17 cellular contexts compared by ENCODE assay signal in genomic region chr20:25286917-25287316, GRCh38. TPM values are rescaled to one million over a fixed set of nuclear protein-coding genes. Genes with fewer than 3 reads are reported as not detected.
DNase-seq lines count a peak whose midpoint lies in the region; ATAC-seq, FAIRE-seq and TF ChIP-seq lines count a peak whose summit lies in the region.
"Had no signal": no experiment of that assay in that cellular context is flagged by ENCODE, and none has a peak within 500 bp of the region (broad histone marks: within the 10 kb centered on the region; RNA-seq: fewer than 3 reads in every experiment).

No MANE protein-coding gene starts in this region.

- H3K36me3 ChIP-seq in RWPE2 (ENCODE audit: low read depth) (peaks cover 95% of the 10 kb centered on the region), pancreas (peaks cover 0 to 55% (median 6%) of the 10 kb centered on the region in 3 donors)

- H3K4me1 Mint-ChIP-seq in CD14-positive monocyte: no peaks in the 10 kb centered on the region
- peaks cover 5% of the 10 kb centered on the region for H3K4me1 Mint-ChIP-seq in glutamatergic neuron (ENCODE audit: low read depth, unreplicated experiment)
- H3K4me1 Mint-ChIP-seq in osteocyte (ENCODE audit: unreplicated experiment): no peaks in the 10 kb centered on the region

- H3K4me3 Mint-ChIP-seq in CD14-positive monocyte (no peak overlapping the region), glutamatergic neuron (ENCODE audit: unreplicated experiment) (no peak overlapping the region), osteocyte (ENCODE audit: unreplicated experiment) (no peak overlapping the region)

- H3K9me3 Mint-ChIP-seq in CD14-positive monocyte (peaks cover 0 to 2% (median 0%) of the 10 kb centered on the region in 7 donors), glutamatergic neuron (ENCODE audit: unreplicated experiment) (peaks cover 35% of the 10 kb centered on the region), osteocyte (ENCODE audit: unreplicated experiment) (no peaks in the 10 kb centered on the region)

- DNase-seq in CD14-positive monocyte (ENCODE audit: low spot score) (peak; percentile 30), RWPE2 (ENCODE audit: low spot score) (peak; percentile 29), glutamatergic neuron (peak; percentile 2), pancreas (peak in 4 of 6 donors; percentile 1 to 42 (median 22)), NCI-H510A (lab: John Stamatoyannopoulos, UW) (no peak), osteocyte (ENCODE audit: extremely low spot score, unreplicated experiment) (no peak), DMS153 (lab: John Stamatoyannopoulos, UW) (no peak)
- DNase-seq: activated CD4-positive, alpha-beta T cell treated with anti-CD3 and anti-CD28 coated beads, Interleukin-2, amount 50 U/mL, for 48 hours; Calu3; cortex of kidney; foreskin melanocyte; NCI-H345; nucleus accumbens; stimulated activated CD4-positive, alpha-beta T cell treated with anti-CD3 and anti-CD28 coated beads, Interleukin-4, amount 100 ng/mL, for 1 hour; substantia nigra; SW 1271 had no signal

- H3K27me3 Mint-ChIP-seq in CD14-positive monocyte (ENCODE audit: low read depth in 3 of 3) (no peaks in the 10 kb centered on the region), glutamatergic neuron (ENCODE audit: unreplicated experiment) (peaks cover 26% of the 10 kb centered on the region), osteocyte (ENCODE audit: unreplicated experiment) (no peaks in the 10 kb centered on the region)

- H3K27ac ChIP-seq in RWPE2 (ENCODE audit: poor library complexity, severe bottlenecking): no peak overlapping the region
- H3K27ac ChIP-seq in pancreas: no peak overlapping the region

- no peaks in the 10 kb centered on the region for H3K9me3 ChIP-seq in RWPE2 (ENCODE audit: severe bottlenecking)
- no peaks in the 10 kb centered on the region for H3K9me3 ChIP-seq in pancreas

- WGBS in pancreas, 2 donors: 94% methylated on average over 12 of the region's 12 CpGs

- H3K4me1 ChIP-seq in RWPE2 (ENCODE audit: insufficient read depth, poor library complexity, severe bottlenecking): no peaks in the 10 kb centered on the region
- H3K4me1 ChIP-seq in pancreas: no peaks in the 10 kb centered on the region

- H3K4me3 ChIP-seq in RWPE2 (ENCODE audit: severe bottlenecking) (no peak overlapping the region), pancreas (no peak overlapping the region)

- no peaks in the 10 kb centered on the region for H3K27me3 ChIP-seq in RWPE2 (ENCODE audit: insufficient read depth, poor library complexity, severe bottlenecking)
- no peaks in the 10 kb centered on the region for H3K27me3 ChIP-seq in pancreas

- TF ChIP-seq CTCF in CD14-positive monocyte (IDR thresholded peaks at IDR 0.05): no peak
- TF ChIP-seq CTCF in RWPE2 (IDR thresholded peaks at IDR 0.05; ENCODE audit: poor library complexity, severe bottlenecking): no peak
- TF ChIP-seq CTCF in glutamatergic neuron (IDR thresholded peaks at IDR 0.05; ENCODE audit: partially characterized antibody, unreplicated experiment): no peak
- TF ChIP-seq CTCF in pancreas (IDR thresholded peaks at IDR 0.05): no peak
- no peak for TF ChIP-seq CTCF in osteocyte (IDR thresholded peaks at IDR 0.05)

- H3K27ac Mint-ChIP-seq in CD14-positive monocyte: peak overlapping the region in 2 of 7 donors; percentile 26 to 63
- peak overlapping the region; percentile 48 for H3K27ac Mint-ChIP-seq in glutamatergic neuron (ENCODE audit: unreplicated experiment)
- H3K27ac Mint-ChIP-seq in osteocyte (ENCODE audit: unreplicated experiment): no peak overlapping the region

- ATAC-seq in RWPE2 (ENCODE audit: low read depth) (no peak), pancreas (no peak)

- intact Hi-C loops in CD14-positive monocyte (cut with micrococcal nuclease): no loop called here
- intact Hi-C loops in pancreas (cut with DNase I): no loop called here

- no peak for FAIRE-seq in pancreas (lab: Jason Lieb, UNC)
- FAIRE-seq: H54 had no signal

- H3K36me3 Mint-ChIP-seq in CD14-positive monocyte (peaks cover 82 to 95% of the 10 kb centered on the region in 2 donors), glutamatergic neuron (ENCODE audit: unreplicated experiment) (peaks cover 13% of the 10 kb centered on the region), osteocyte (ENCODE audit: unreplicated experiment) (peaks cover 60% of the 10 kb centered on the region)

RNA-seq across cellular contexts. Expression of gene PYGB, which starts 39.0 kb away (rescaled TPM):
- 10 to 100 TPM; 26.7 to 33.2 TPM for polyA plus RNA-seq in CD14-positive monocyte
- total RNA-seq in glutamatergic neuron (ENCODE audit: unreplicated experiment): 295 TPM
- total RNA-seq in pancreas: 10 to 100 TPM; 17.4 to 25.0 (median 23.7) TPM
- polyA plus RNA-seq in pancreas: 10 to 100 TPM; 37.2 TPM
- 234 and 251 TPM in 2 replicates for total RNA-seq in osteocyte

Comparison
In these comparisons a context has a peak if more than half of its experiments do, and no peak if none do; other contexts are left out.
1. DNase-seq: peak in CD14-positive monocyte (single experiment), RWPE2 (single experiment), glutamatergic neuron (single experiment) and pancreas (4 of 6); none in NCI-H510A (single experiment), osteocyte (single experiment) and DMS153 (single experiment).